12 cellular contexts compared by ENCODE assay signal in the genomic region with DNA sequence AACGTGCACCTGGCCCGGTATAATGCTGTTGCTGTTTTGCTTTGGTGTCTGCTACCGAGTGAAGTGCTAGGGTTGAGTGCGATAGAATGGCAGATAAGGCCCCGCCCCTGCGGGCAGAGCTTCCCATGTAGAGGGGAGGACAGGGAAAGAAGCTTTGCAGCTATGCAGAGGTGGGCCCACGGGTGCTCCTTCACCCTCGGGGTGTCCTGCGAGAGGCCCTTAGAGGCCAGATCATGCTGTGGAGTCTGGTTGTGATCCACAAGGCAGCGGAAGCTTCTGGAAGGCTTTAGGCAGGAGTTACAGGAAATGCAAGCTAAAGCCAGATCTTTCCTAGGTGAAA. TPM values are rescaled to one million over a fixed set of nuclear protein-coding genes. Genes with fewer than 3 reads are reported as not detected.
DNase-seq lines count a peak whose midpoint lies in the region; ATAC-seq and TF ChIP-seq lines count a peak whose summit lies in the region.
"Had no signal": no experiment of that assay in that cellular context is flagged by ENCODE, and none has a peak within 500 bp of the region (broad histone marks: within the 10 kb centered on the region; RNA-seq: fewer than 3 reads in every experiment).

No MANE protein-coding gene starts in this region.

- no peak overlapping the region for H3K18ac ChIP-seq in IMR-90 (ENCODE audit: low read depth, low read length)

- no TSS peak for BruUV-seq in IMR-90 (replicated peaks; lab: Mats Ljungman, UMichigan)

- intact Hi-C loops in IMR-90 (cut with micrococcal nuclease) (loop anchor here (2.0 kb wide), 1 partner anchor 65 kb away; no protein-coding TSS in a partner anchor), ascending aorta (cut with DNase I) (loop anchor here (2.0 kb wide), 2 partner anchors 25 to 39 kb away; no protein-coding TSS in a partner anchor), right lobe of liver (cut with DNase I) (loop anchor here in 1 of 2 donors (10.0 kb wide), 1 partner anchor 69 kb away; no protein-coding TSS in a partner anchor)

- CTCF ChIA-PET in IMR-90 (lab: Yijun Ruan, JAX) = interaction anchor here (0.7 kb wide), 1 partner anchor 68 kb away, joined by 3 read pairs; no protein-coding TSS in a partner anchor

- H3K27ac Mint-ChIP-seq in natural killer cell treated with Interleukin-12 subunit alpha and Interleukin-12 subunit beta and Interleukin-15 and Interleukin-18, amount 100 ng/mL, for 72 hours = no peak overlapping the region
- H3K27ac Mint-ChIP-seq: activated T-cell treated with anti-CD3 and anti-CD28 coated beads, Interleukin-2, amount 50 U/mL, for 24 hours had no signal

- WGBS in IMR-90 (ENCODE audit: extremely low coverage in 2 of 2, insufficient read length in 1 of 2), 2 experiments = 89% methylated on average over 5 of the region's 10 CpGs; no CpG with 5 or more reads in 1 of the 2 experiments
- 18% methylated on average over 9 of the region's 10 CpGs for WGBS in right lobe of liver (ENCODE audit: insufficient coverage, low coverage, low lambda C conversion rate, missing lambda C conversion rate)

- H3K4me3 Mint-ChIP-seq in natural killer cell treated with Interleukin-12 subunit alpha and Interleukin-12 subunit beta and Interleukin-15 and Interleukin-18, amount 100 ng/mL, for 72 hours = no peak overlapping the region

- no peak overlapping the region for H4K91ac ChIP-seq in IMR-90 (ENCODE audit: insufficient read depth, low read depth, low read length)

- no peak overlapping the region for H3K4me2 ChIP-seq in IMR-90 (ENCODE audit: low read depth, low read length)

- H3K9ac ChIP-seq in IMR-90 (ENCODE audit: low read depth, low read length) (no peak overlapping the region), subcutaneous abdominal adipose tissue (ENCODE audit: low read length in 5 of 5) (peak overlapping the region in 2 of 5 donors; percentile 44 to 87)

- peaks cover 9 to 11% of the 10 kb centered on the region in 2 donors for H3K4me1 Mint-ChIP-seq in natural killer cell treated with Interleukin-12 subunit alpha and Interleukin-12 subunit beta and Interleukin-15 and Interleukin-18, amount 100 ng/mL, for 72 hours (ENCODE audit: low read depth in 2 of 2)

- H3K36me3 Mint-ChIP-seq in natural killer cell treated with Interleukin-12 subunit alpha and Interleukin-12 subunit beta and Interleukin-15 and Interleukin-18, amount 100 ng/mL, for 72 hours = no peaks in the 10 kb centered on the region

- TF ChIP-seq CTCF in IMR-90 (conservative IDR thresholded peaks at IDR 0.05; ENCODE audit: low read depth, low read length) (no peak), ascending aorta (IDR thresholded peaks at IDR 0.05) (no peak), right lobe of liver (IDR thresholded peaks at IDR 0.05) (no peak)

- no peak overlapping the region for H4K5ac ChIP-seq in IMR-90 (ENCODE audit: low read depth, low read length)

- H3K56ac ChIP-seq in IMR-90 (ENCODE audit: extremely low read depth, insufficient read depth, low read length) = no peak overlapping the region

- peak overlapping the region; percentile 69; the same call in 1 of the 2 replicates for H2AK5ac ChIP-seq in IMR-90 (ENCODE audit: low read depth, low read length)

- H3K27me3 ChIP-seq in IMR-90 (ENCODE audit: control insufficient read depth, insufficient read depth, low read length) (no peaks in the 10 kb centered on the region), ascending aorta (no peaks in the 10 kb centered on the region), right lobe of liver (no peaks in the 10 kb centered on the region), subcutaneous abdominal adipose tissue (ENCODE audit: control insufficient read depth in 5 of 5, insufficient read depth in 4 of 5, low read length in 5 of 5) (no peaks in the 10 kb centered on the region)

- H2BK20ac ChIP-seq in IMR-90 (ENCODE audit: low read depth, low read length) = no peak overlapping the region; the same call in 1 of the 2 replicates

- POLR2A ChIA-PET in IMR-90 (lab: Charles Lee; ENCODE audit: unreplicated experiment) = no interaction called here

- H3K4me3 ChIP-seq in IMR-90 (ENCODE audit: insufficient read depth, low read depth, low read length) = no peak overlapping the region
- H3K4me3 ChIP-seq in ascending aorta = peak overlapping the region in 1 of 2 donors; percentile 86
- H3K4me3 ChIP-seq in right lobe of liver = peak overlapping the region; percentile 18 to 75 (median 74)
- peak overlapping the region; percentile 8 to 85 (median 79) for H3K4me3 ChIP-seq in subcutaneous abdominal adipose tissue (ENCODE audit: low read depth in 1 of 5, low read length in 5 of 5)

- no peak for ATAC-seq in IMR-90 (ENCODE audit: low read depth)
- peak; percentile 1 to 18 (median 3) for ATAC-seq in right lobe of liver
- ATAC-seq in natural killer cell treated with Interleukin-12 subunit alpha and Interleukin-12 subunit beta and Interleukin-15 and Interleukin-18, amount 100 ng/mL, for 72 hours = no peak
- ATAC-seq in HG02642 (IDR thresholded peaks at IDR 0.05; ENCODE audit: poor library complexity, unreplicated experiment) = no peak

- H2BK120ac ChIP-seq in IMR-90 (ENCODE audit: low read depth, low read length) = no peak overlapping the region

- in situ Hi-C loops in IMR-90 (cut with MboI; ENCODE audit: low sequenced_read_pairs) = no loop called here

- peaks cover 38% of the 10 kb centered on the region for H4K20me1 ChIP-seq in IMR-90 (ENCODE audit: insufficient read depth, low read length)

- DNase-seq in IMR-90 (no peak), ascending aorta (ENCODE audit: low spot score in 2 of 2) (no peak), right lobe of liver (no peak), RKO (ENCODE audit: low spot score) (no peak)
- DNase-seq in natural killer cell treated with Interleukin-12 subunit alpha and Interleukin-12 subunit beta and Interleukin-15 and Interleukin-18, amount 100 ng/mL, for 72 hours (ENCODE audit: low spot score) = no peak
- DNase-seq: activated T-cell treated with anti-CD3 and anti-CD28 coated beads, Interleukin-2, amount 50 U/mL, for 24 hours; cortex of kidney; GOT3; NCI-H774; T-helper 9 cell had no signal

- no peak for TF ChIP-seq POLR2A in IMR-90 (IDR thresholded peaks at IDR 0.05; ENCODE audit: low read depth, low read length)
- no peak for TF ChIP-seq POLR2A in right lobe of liver (IDR thresholded peaks at IDR 0.05)

- H3K23ac ChIP-seq in IMR-90 (ENCODE audit: low read depth, low read length) = peak overlapping the region; percentile 0; the same call in 1 of the 2 replicates

- no peak overlapping the region for H2BK15ac ChIP-seq in IMR-90 (ENCODE audit: low read depth, low read length)

- H3K27me3 Mint-ChIP-seq in natural killer cell treated with Interleukin-12 subunit alpha and Interleukin-12 subunit beta and Interleukin-15 and Interleukin-18, amount 100 ng/mL, for 72 hours = peaks cover 23 to 30% of the 10 kb centered on the region in 2 donors

- H3K36me3 ChIP-seq in IMR-90 (ENCODE audit: control insufficient read depth, insufficient read depth, low read length) (no peaks in the 10 kb centered on the region), ascending aorta (no peaks in the 10 kb centered on the region), right lobe of liver (no peaks in the 10 kb centered on the region), subcutaneous abdominal adipose tissue (ENCODE audit: control insufficient read depth in 5 of 5, insufficient read depth in 5 of 5, low read length in 5 of 5) (no peaks in the 10 kb centered on the region)

- H3K4me1 ChIP-seq in IMR-90 (ENCODE audit: control insufficient read depth, insufficient read depth, low read length) (peaks cover 13% of the 10 kb centered on the region), ascending aorta (peaks cover 21 to 33% of the 10 kb centered on the region in 2 donors), right lobe of liver (peaks cover 0 to 42% (median 18%) of the 10 kb centered on the region in 4 donors), subcutaneous abdominal adipose tissue (ENCODE audit: control insufficient read depth in 5 of 5, insufficient read depth in 5 of 5, low read length in 5 of 5) (peaks cover 20 to 66% (median 59%) of the 10 kb centered on the region in 5 donors)

- no peak overlapping the region for H3K27ac ChIP-seq in IMR-90 (ENCODE audit: insufficient read depth, low read length)
- H3K27ac ChIP-seq in ascending aorta = peak overlapping the region; percentile 81 to 82
- peak overlapping the region; percentile 93 to 95 (median 94) for H3K27ac ChIP-seq in right lobe of liver
- H3K27ac ChIP-seq in subcutaneous abdominal adipose tissue (ENCODE audit: low read depth, low read length) = peak overlapping the region; percentile 86

- H3K4ac ChIP-seq in IMR-90 (ENCODE audit: low read depth, low read length) = no peak overlapping the region

- H3K9me3 ChIP-seq in IMR-90 (ENCODE audit: control insufficient read depth, insufficient read depth, low read length) (no peaks in the 10 kb centered on the region), ascending aorta (no peaks in the 10 kb centered on the region), right lobe of liver (no peaks in the 10 kb centered on the region), subcutaneous abdominal adipose tissue (ENCODE audit: control insufficient read depth in 5 of 5, low read length in 5 of 5) (no peaks in the 10 kb centered on the region)

- TF ChIP-seq RAD21 in IMR-90 (IDR thresholded peaks at IDR 0.05; ENCODE audit: low read length) = no peak

- H4K8ac ChIP-seq in IMR-90 (ENCODE audit: low read depth in 2 of 2, low read length in 2 of 2) = no peak overlapping the region

- H3K79me1 ChIP-seq in IMR-90 (ENCODE audit: low read depth in 1 of 2, low read length in 2 of 2) = peaks cover 18 to 59% of the 10 kb centered on the region in 2 experiments

- no peak overlapping the region for H2AK9ac ChIP-seq in IMR-90 (replicated peaks; ENCODE audit: low read depth, low read length, poor library complexity)

- H3K9me3 Mint-ChIP-seq in natural killer cell treated with Interleukin-12 subunit alpha and Interleukin-12 subunit beta and Interleukin-15 and Interleukin-18, amount 100 ng/mL, for 72 hours = no peaks in the 10 kb centered on the region
- H3K9me3 Mint-ChIP-seq: activated T-cell treated with anti-CD3 and anti-CD28 coated beads, Interleukin-2, amount 50 U/mL, for 24 hours had no signal

- H2AFZ ChIP-seq in IMR-90 (replicated peaks; ENCODE audit: low read length, poor library complexity) = no peak overlapping the region

- no peak overlapping the region for H2BK5ac ChIP-seq in IMR-90 (ENCODE audit: low read depth, low read length, poor library complexity, severe bottlenecking)

- dilution Hi-C loops in IMR-90 (cut with HindIII; ENCODE audit: low sequenced_read_pairs, unreplicated experiment) = no loop called here

- H3K9me1 ChIP-seq in IMR-90 (ENCODE audit: insufficient read depth, low read length) = 0 out of 2 replicates have a peak, but pooled peaks cover 3% of the 10 kb centered on the region

- H3K14ac ChIP-seq in IMR-90 (replicated peaks; ENCODE audit: low read depth, low read length) = no peak overlapping the region; the same call in 1 of the 2 replicates

RNA-seq across cellular contexts. Expression of a gene that starts 3.2 kb away (rescaled TPM):
- total RNA-seq in IMR-90 (2012; rRNA removed) (10.4 and 11.1 TPM in 2 replicates), ascending aorta (130 TPM), right lobe of liver (100 to 1,000 TPM in 2 of 6 experiments, 10 to 100 TPM in 4; 74.4 to 120 (median 88.2) TPM)
- 15.0 and 19.0 TPM in 2 replicates for polyA plus RNA-seq in IMR-90 (2012; rRNA removed)
- 12.0 and 21.8 TPM in 2 replicates for polyA plus RNA-seq in IMR-90 (2012; cell fraction: cytosol; rRNA removed)
- polyA plus RNA-seq in IMR-90 (2012; cell fraction: nucleus; rRNA removed; ENCODE audit: low replicate concordance) = 13.9 and 32.5 TPM in 2 replicates
- 1 to 10 TPM in 1 of 2 donors, under 1 TPM in 1; 0.93 to 2.1 TPM for total RNA-seq in natural killer cell treated with Interleukin-12 subunit alpha and Interleukin-12 subunit beta and Interleukin-15 and Interleukin-18, amount 100 ng/mL, for 72 hours

RNA-seq across cellular contexts. Expression of a gene that starts 43.8 kb away (rescaled TPM):
- total RNA-seq in IMR-90 (2012; rRNA removed) (41.1 and 42.5 TPM in 2 replicates), ascending aorta (123 TPM), right lobe of liver (10 to 100 TPM; 39.4 to 70.9 (median 62.4) TPM)
- 135 and 171 TPM in 2 replicates for polyA plus RNA-seq in IMR-90 (2012; rRNA removed)
- polyA plus RNA-seq in IMR-90 (2012; cell fraction: cytosol; rRNA removed) = 83.7 and 163 TPM in 2 replicates
- 86.3 and 141 TPM in 2 replicates for polyA plus RNA-seq in IMR-90 (2012; cell fraction: nucleus; rRNA removed; ENCODE audit: low replicate concordance)
- total RNA-seq in natural killer cell treated with Interleukin-12 subunit alpha and Interleukin-12 subunit beta and Interleukin-15 and Interleukin-18, amount 100 ng/mL, for 72 hours = 10 to 100 TPM; 43.0 to 64.8 TPM

Comparison
In these comparisons a context has a peak if more than half of its experiments do, and no peak if none do; other contexts are left out.
1. ATAC-seq: peak in right lobe of liver (4 of 4); none in IMR-90 (single experiment), natural killer cell treated with Interleukin-12 subunit alpha and Interleukin-12 subunit beta and Interleukin-15 and Interleukin-18, amount 100 ng/mL, for 72 hours (0 of 2) and HG02642 (single experiment).